ENCODE assay signal across 9 cellular contexts in genomic region chr9:122463828-122464632, GRCh38. TPM values are rescaled to one million over a fixed set of nuclear protein-coding genes. Genes with fewer than 3 reads are reported as not detected.
DNase-seq lines count a peak whose midpoint lies in the region; ATAC-seq, FAIRE-seq and TF ChIP-seq lines count a peak whose summit lies in the region.
"Had no signal": no experiment of that assay in that cellular context is flagged by ENCODE, and none has a peak within 500 bp of the region (broad histone marks: within the 10 kb centered on the region; RNA-seq: fewer than 3 reads in every experiment).

No MANE protein-coding gene starts in this region.

- H3K79me1 ChIP-seq in mesendoderm (ENCODE audit: low read length): no peaks in the 10 kb centered on the region

- H3K9me2 ChIP-seq in HCT116 (ENCODE audit: insufficient read depth): no peaks in the 10 kb centered on the region

- peaks cover 0 to 12% of the 10 kb centered on the region in 2 experiments; a peak in 2 of 4 replicates for H3K4me1 ChIP-seq in HCT116 (ENCODE audit: control insufficient read depth in 1 of 2, insufficient read depth in 2 of 2, low read length in 2 of 2)
- no peaks in the 10 kb centered on the region for H3K4me1 ChIP-seq in mesendoderm (ENCODE audit: control insufficient read depth, low read depth, low read length)

- H3K9me3 ChIP-seq in HCT116 (ENCODE audit: control insufficient read depth in 1 of 2, insufficient read depth in 1 of 2, low read depth in 1 of 2, low read length in 2 of 2): no peaks in the 10 kb centered on the region

- RAD21 ChIA-PET in HCT116 (lab: Charles Lee; ENCODE audit: low non-redundant PET in 1 of 2, low total read pairs in 2 of 2, uncharacterized antibody in 2 of 2, unreplicated experiment in 2 of 2): no interaction called here

- H4K20me1 ChIP-seq in HCT116 (ENCODE audit: insufficient read depth): no peaks in the 10 kb centered on the region

- no peak overlapping the region for H2BK15ac ChIP-seq in mesendoderm (replicated peaks; ENCODE audit: low read depth)

- H3K27ac Mint-ChIP-seq in activated naive CD4-positive, alpha-beta T cell treated with anti-CD3 and anti-CD28 coated beads, Interleukin-2, amount 50 U/mL, for 72 hours: peak overlapping the region; percentile 53 to 88

- DNase-seq in GM10248 (ENCODE audit: extremely low spot score): no peak
- peak; percentile 28 for DNase-seq in HCT116 (ENCODE audit: low read depth, low spot score)
- DNase-seq in NCI-H69 (lab: John Stamatoyannopoulos, UW): peak; percentile 67
- DNase-seq in activated naive CD4-positive, alpha-beta T cell treated with anti-CD3 and anti-CD28 coated beads, Interleukin-2, amount 50 U/mL, for 72 hours (ENCODE audit: low spot score in 2 of 2): peak in 1 of 2 donors; percentile 29
- peak; percentile 55 for DNase-seq in mesendoderm
- no peak for DNase-seq in NCI-H2171 (lab: John Stamatoyannopoulos, UW)
- DNase-seq in superior temporal gyrus (ENCODE audit: extremely low spot score): no peak
- no peak for DNase-seq in RCC 7860 (ENCODE audit: low spot score)

- peaks cover 17% of the 10 kb centered on the region for H3K27me3 ChIP-seq in HCT116 (ENCODE audit: insufficient read depth, low read length)
- H3K27me3 ChIP-seq in mesendoderm (ENCODE audit: insufficient read depth, low read length, poor library complexity): no peaks in the 10 kb centered on the region

- no peak overlapping the region for H4K5ac ChIP-seq in mesendoderm (ENCODE audit: low read length)

- no peaks in the 10 kb centered on the region for H3K9me3 Mint-ChIP-seq in activated naive CD4-positive, alpha-beta T cell treated with anti-CD3 and anti-CD28 coated beads, Interleukin-2, amount 50 U/mL, for 72 hours

- no peak overlapping the region for H3K4ac ChIP-seq in mesendoderm (ENCODE audit: low read depth, low read length)

- no peak for TF ChIP-seq RAD21 in HCT116 (IDR thresholded peaks at IDR 0.05; ENCODE audit: low read depth)

- H3K18ac ChIP-seq in mesendoderm (ENCODE audit: low read length): no peak overlapping the region

- ATAC-seq in HCT116: peak; percentile 76
- ATAC-seq in activated naive CD4-positive, alpha-beta T cell treated with anti-CD3 and anti-CD28 coated beads, Interleukin-2, amount 50 U/mL, for 72 hours: peak; percentile 54 to 59

- H3K4me2 ChIP-seq in HCT116 (ENCODE audit: low read length) (peak overlapping the region; percentile 75), mesendoderm (ENCODE audit: low read length) (no peak overlapping the region)

- CTCF ChIA-PET in GM10248 (lab: Yijun Ruan, JAX) (interaction anchor here (0.7 to 4.5 kb wide), 21 partner anchors 9 to 885 kb away, joined by 3 to 65 read pairs (median 4); partner anchors contain the start of gene OR1J1), HCT116 (lab: Charles Lee) (interaction anchor here (0.6 to 3.7 kb wide), 14 partner anchors 8 to 885 kb away, joined by 3 to 23 read pairs (median 5); no protein-coding TSS in a partner anchor)

- no peak overlapping the region for H2BK120ac ChIP-seq in mesendoderm (ENCODE audit: low read depth, low read length)

- H2AK5ac ChIP-seq in mesendoderm (ENCODE audit: low read length): no peak overlapping the region

- peak overlapping the region; percentile 35 to 50 for H3K4me3 ChIP-seq in HCT116 (replicated peaks in 1 of 2; ENCODE audit: low read depth in 1 of 2, low read length in 2 of 2)
- H3K4me3 ChIP-seq in mesendoderm (ENCODE audit: low read length): no peak overlapping the region

- no peak overlapping the region for H3K56ac ChIP-seq in mesendoderm (ENCODE audit: low read length)

- intact Hi-C loops in HCT116 (cut with micrococcal nuclease): loop anchor here (10.0 kb wide), 1 partner anchor 531 kb away; no protein-coding TSS in a partner anchor

- no peak overlapping the region for H3K27ac ChIP-seq in HCT116 (ENCODE audit: low read depth, low read length)
- H3K27ac ChIP-seq in mesendoderm (ENCODE audit: low read depth, low read length): no peak overlapping the region

- H3K36me3 ChIP-seq in HCT116 (ENCODE audit: control insufficient read depth in 1 of 2, insufficient read depth in 2 of 2, low read length in 2 of 2): no peaks in the 10 kb centered on the region
- H3K36me3 ChIP-seq in mesendoderm (ENCODE audit: control insufficient read depth, insufficient read depth, low read length): no peaks in the 10 kb centered on the region

- no peak for FAIRE-seq in RCC 7860 (lab: Jason Lieb, UNC)

- H3K9ac ChIP-seq in HCT116 (ENCODE audit: low read length) (no peak overlapping the region), mesendoderm (ENCODE audit: low read length) (no peak overlapping the region)

- BruUV-seq in HCT116 (replicated peaks; lab: Mats Ljungman, UMichigan): no TSS peak

- H3K79me2 ChIP-seq in HCT116 (ENCODE audit: insufficient read depth, low read length) (no peaks in the 10 kb centered on the region), mesendoderm (ENCODE audit: control insufficient read depth, insufficient read depth, low read length) (no peaks in the 10 kb centered on the region)

- no peak overlapping the region for H3K23ac ChIP-seq in mesendoderm (ENCODE audit: low read length)

- H4K8ac ChIP-seq in mesendoderm (ENCODE audit: low read depth, low read length): no peak overlapping the region

- H3K36me3 Mint-ChIP-seq in activated naive CD4-positive, alpha-beta T cell treated with anti-CD3 and anti-CD28 coated beads, Interleukin-2, amount 50 U/mL, for 72 hours: peaks cover 0 to 5% of the 10 kb centered on the region in 2 donors

- TF ChIP-seq POLR2A in HCT116 (IDR thresholded peaks at IDR 0.05; ENCODE audit: borderline replicate concordance, extremely low read depth, insufficient read depth, insufficient read length): no peak

- POLR2A ChIA-PET in GM10248 (lab: Yijun Ruan, JAX) (no interaction called here), HCT116 (lab: Charles Lee) (no interaction called here)

- TF ChIP-seq CTCF in GM10248 (IDR thresholded peaks at IDR 0.05; ENCODE audit: control extremely low read depth, extremely low read depth, low read depth, missing control alignments) (peak; percentile 49), HCT116 (IDR thresholded peaks at IDR 0.05 in 2 of 3, conservative IDR thresholded peaks at IDR 0.05 in 1 of 3; ENCODE audit: borderline replicate concordance in 1 of 3, insufficient read depth in 1 of 3, low read depth in 2 of 3, low read length in 2 of 3) (peak in 2 of 3 experiments; percentile 49 to 57; a peak in 4 of 6 replicates)

- WGBS in mesendoderm (ENCODE audit: extremely low coverage, insufficient coverage, low lambda C conversion rate): no CpG with 5 or more reads among the region's 10 CpGs

- no peak overlapping the region for H2BK5ac ChIP-seq in mesendoderm (ENCODE audit: low read length)

- H2AFZ ChIP-seq in HCT116 (ENCODE audit: low read depth, low read length, poor library complexity, severe bottlenecking): peak overlapping the region; percentile 86

TF ChIP-seq in HCT116, 20 proteins besides CTCF, POLR2A, EP300 and RAD21:
- TF ChIP-seq REST (IDR thresholded peaks at IDR 0.05; ENCODE audit: low read depth) (no peak), FOSL1 (IDR thresholded peaks at IDR 0.05; ENCODE audit: low read depth) (no peak), ELF1 (IDR thresholded peaks at IDR 0.05; ENCODE audit: borderline replicate concordance, low read depth) (no peak), JUND (IDR thresholded peaks at IDR 0.05) (no peak), CEBPB (IDR thresholded peaks at IDR 0.05; ENCODE audit: low read depth) (no peak), ZFX (IDR thresholded peaks at IDR 0.05) (no peak)

RNA-seq across cellular contexts. Expression of gene OR1J1, which starts 13.7 kb away (rescaled TPM):
- total RNA-seq in HCT116 (2021; ENCODE audit: unreplicated experiment): not detected
- not detected in 2 replicates for polyA plus RNA-seq in HCT116 (2012)
- not detected for total RNA-seq in activated naive CD4-positive, alpha-beta T cell treated with anti-CD3 and anti-CD28 coated beads, Interleukin-2, amount 50 U/mL, for 72 hours
- polyA plus RNA-seq in mesendoderm (2013, experiment 1 of 2): not detected
- not detected for polyA plus RNA-seq in mesendoderm (2013, experiment 2 of 2)

RNA-seq across cellular contexts. Expression of gene OR1J2, which starts 46.6 kb away (rescaled TPM):
- total RNA-seq in HCT116 (2021; ENCODE audit: unreplicated experiment): not detected
- polyA plus RNA-seq in HCT116 (2012): not detected in 2 replicates
- total RNA-seq in activated naive CD4-positive, alpha-beta T cell treated with anti-CD3 and anti-CD28 coated beads, Interleukin-2, amount 50 U/mL, for 72 hours: under 1 TPM in 1 of 2 donors, not detected in 1; 0.34 TPM
- not detected for polyA plus RNA-seq in mesendoderm (2013, experiment 1 of 2)
- polyA plus RNA-seq in mesendoderm (2013, experiment 2 of 2): not detected
- polyA plus RNA-seq: adipose tissue had no signal

RNA-seq across cellular contexts. Expression of gene OR1J4, which starts 54.9 kb away (rescaled TPM):
- not detected for total RNA-seq in HCT116 (2021; ENCODE audit: unreplicated experiment)
- polyA plus RNA-seq in HCT116 (2012): not detected in 2 replicates
- total RNA-seq in activated naive CD4-positive, alpha-beta T cell treated with anti-CD3 and anti-CD28 coated beads, Interleukin-2, amount 50 U/mL, for 72 hours: under 1 TPM in 1 of 2 donors, not detected in 1; 0.82 TPM
- not detected for polyA plus RNA-seq in mesendoderm (2013, experiment 1 of 2)
- not detected for polyA plus RNA-seq in mesendoderm (2013, experiment 2 of 2)
- polyA plus RNA-seq: adipose tissue had no signal

Comparison
In these comparisons a context has a peak if more than half of its experiments do, and no peak if none do; other contexts are left out.
1. DNase-seq: peak in HCT116 (single experiment), NCI-H69 (single experiment) and mesendoderm (single experiment); none in GM10248 (single experiment), NCI-H2171 (single experiment), superior temporal gyrus (single experiment) and RCC 7860 (single experiment).